Comparison of ENCODE assay signal across 9 cellular contexts in genomic region chr7:16891338-16891737, GRCh38. TPM values are rescaled to one million over a fixed set of nuclear protein-coding genes. Genes with fewer than 3 reads are reported as not detected.
A peak's percentile ranks its signal among the peaks of the same experiment; 100 is the strongest.
DNase-seq lines count a peak whose midpoint lies in the region; ATAC-seq, FAIRE-seq and TF ChIP-seq lines count a peak whose summit lies in the region.
"Had no signal": no experiment of that assay in that cellular context is flagged by ENCODE, and none has a peak within 500 bp of the region (broad histone marks: within the 10 kb centered on the region; RNA-seq: fewer than 3 reads in every experiment).

No MANE protein-coding gene starts in this region.

- no peaks in the 10 kb centered on the region for H3K36me3 ChIP-seq in keratinocyte (ENCODE audit: control insufficient read depth in 2 of 2, extremely low read depth in 1 of 2, insufficient read depth in 2 of 2, low read length in 2 of 2)
- H3K36me3 ChIP-seq in upper lobe of right lung: no peaks in the 10 kb centered on the region
- H3K36me3 ChIP-seq: BLaER1 treated with 17β-estradiol and CSF1 and Interleukin-3, amounts not matched to agents 10 nM and 100 nM had no signal

- H3K27me3 ChIP-seq in keratinocyte (ENCODE audit: control insufficient read depth, extremely low read depth, insufficient read depth, low read length) (no peaks in the 10 kb centered on the region), upper lobe of right lung (no peaks in the 10 kb centered on the region)
- H3K27me3 ChIP-seq: BLaER1 treated with 17β-estradiol and CSF1 and Interleukin-3, amounts not matched to agents 10 nM and 100 nM had no signal

- H3K4me3 ChIP-seq in keratinocyte (ENCODE audit: control insufficient read depth in 2 of 3, extremely low read depth in 1 of 3, insufficient read depth in 2 of 3, low read depth in 1 of 3, low read length in 3 of 3) (no peak overlapping the region), upper lobe of right lung (no peak overlapping the region)
- H3K4me3 ChIP-seq: BLaER1 treated with 17β-estradiol and CSF1 and Interleukin-3, amounts not matched to agents 10 nM and 100 nM had no signal

- H3K9ac ChIP-seq in keratinocyte (ENCODE audit: control insufficient read depth, extremely low read depth, insufficient read depth, low read length): no peak overlapping the region
- H3K9ac ChIP-seq: BLaER1 treated with 17β-estradiol and CSF1 and Interleukin-3, amounts not matched to agents 10 nM and 100 nM had no signal

- no peak overlapping the region for H2AFZ ChIP-seq in keratinocyte (ENCODE audit: control insufficient read depth, low read length)

- H3K4me1 ChIP-seq in keratinocyte (ENCODE audit: control insufficient read depth, extremely low read depth, insufficient read depth, low read length): peaks cover 6% of the 10 kb centered on the region
- H3K4me1 ChIP-seq in upper lobe of right lung: no peaks in the 10 kb centered on the region
- H3K4me1 ChIP-seq: BLaER1 treated with 17β-estradiol and CSF1 and Interleukin-3, amounts not matched to agents 10 nM and 100 nM had no signal

- peak; percentile 27 for DNase-seq in NCI-H82 (lab: John Stamatoyannopoulos, UW)
- no peak for DNase-seq in NCI-H82 treated with DMSO at 0.1 percent for 48 hours (lab: John Stamatoyannopoulos, UW; ENCODE audit: unreplicated experiment)
- DNase-seq in H54 (ENCODE audit: insufficient read length, low spot score): peak; percentile 4
- DNase-seq in NCI-H146 (lab: John Stamatoyannopoulos, UW): peak; percentile 74
- DNase-seq in astrocyte of the hippocampus (ENCODE audit: low read depth, low spot score): peak; percentile 73
- DNase-seq in keratinocyte (ENCODE audit: low read depth, low spot score): no peak
- DNase-seq in upper lobe of right lung: no peak
- no peak for DNase-seq in stimulated activated naive CD4-positive, alpha-beta T cell treated with Interleukin-2 at 50 U/mL for 16 hours (lab: John Stamatoyannopoulos, UW)

- no peaks in the 10 kb centered on the region for H3K9me3 ChIP-seq in keratinocyte (ENCODE audit: control insufficient read depth, low read depth, low read length)
- no peaks in the 10 kb centered on the region for H3K9me3 ChIP-seq in upper lobe of right lung
- H3K9me3 ChIP-seq: BLaER1 treated with 17β-estradiol and CSF1 and Interleukin-3, amounts not matched to agents 10 nM and 100 nM had no signal

- no peak for TF ChIP-seq POLR2A in H54 (IDR thresholded peaks at IDR 0.05; ENCODE audit: low read depth, low read length)

- H3K79me2 ChIP-seq in keratinocyte (ENCODE audit: control insufficient read depth, insufficient read depth, low read length): no peaks in the 10 kb centered on the region

- TF ChIP-seq CTCF in keratinocyte (optimal IDR thresholded peaks at IDR 0.05 in 1 of 3, IDR thresholded peaks at IDR 0.05 in 1 of 3, conservative IDR thresholded peaks at IDR 0.05 in 1 of 3; ENCODE audit: extremely low read depth in 1 of 3, insufficient read depth in 2 of 3, low read length in 3 of 3) (peak; percentile 49 to 76 (median 72)), upper lobe of right lung (IDR thresholded peaks at IDR 0.05) (peak; percentile 53)

- no peaks in the 10 kb centered on the region for H3K9me1 ChIP-seq in keratinocyte (ENCODE audit: control insufficient read depth, extremely low read depth, insufficient read depth, low read length)

- dilution Hi-C loops in keratinocyte (cut with MboI; ENCODE audit: extremely low pct_ligation_motif_present, low sequenced_read_pairs): no loop called here

- intact Hi-C loops in upper lobe of right lung (cut with DNase I): no loop called here

- peak; percentile 95 for ATAC-seq in upper lobe of right lung

- FAIRE-seq in H54 (lab: Jason Lieb, UNC) (peak; percentile 95), keratinocyte (lab: Jason Lieb, UNC) (peak; percentile 82)

- H3K4me2 ChIP-seq in keratinocyte (ENCODE audit: control insufficient read depth, extremely low read depth, insufficient read depth, low read depth, low read length): no peak overlapping the region
- H3K4me2 ChIP-seq: BLaER1 treated with 17β-estradiol and CSF1 and Interleukin-3, amounts not matched to agents 10 nM and 100 nM had no signal

- H3K27ac ChIP-seq in keratinocyte (ENCODE audit: control insufficient read depth, insufficient read depth, low read length) (no peak overlapping the region), upper lobe of right lung (no peak overlapping the region)
- H3K27ac ChIP-seq: BLaER1 treated with 17β-estradiol and CSF1 and Interleukin-3, amounts not matched to agents 10 nM and 100 nM had no signal

- no peaks in the 10 kb centered on the region for H4K20me1 ChIP-seq in keratinocyte (ENCODE audit: control insufficient read depth, extremely low read depth, insufficient read depth, low read length)
- H4K20me1 ChIP-seq: BLaER1 treated with 17β-estradiol and CSF1 and Interleukin-3, amounts not matched to agents 10 nM and 100 nM had no signal

RNA-seq across cellular contexts. Expression of gene AGR3, which starts 9.6 kb away (rescaled TPM):
- polyA plus RNA-seq in keratinocyte: not detected in 3 replicates
- not detected for polyA plus RNA-seq in keratinocyte (2011; ENCODE audit: low read depth)
- polyA plus RNA-seq in keratinocyte (2011; cell fraction: cytosol; rRNA removed): not detected in 2 replicates
- not detected in 2 replicates for polyA plus RNA-seq in keratinocyte (2011; cell fraction: nucleus; rRNA removed)
- polyA plus RNA-seq in keratinocyte (2012; ENCODE audit: low replicate concordance): not detected in 2 replicates
- not detected in 3 replicates for polyA minus RNA-seq in keratinocyte
- polyA minus RNA-seq in keratinocyte (2011; cell fraction: cytosol; rRNA and poly(A)+ RNA removed): not detected
- polyA minus RNA-seq in keratinocyte (2011; cell fraction: nucleus; rRNA and poly(A)+ RNA removed): not detected in 2 replicates
- total RNA-seq in upper lobe of right lung: 37.2 TPM

Comparison
In these comparisons a context has a peak if more than half of its experiments do, and no peak if none do; other contexts are left out.
1. DNase-seq: peak in NCI-H82 (single experiment), H54 (single experiment), NCI-H146 (single experiment) and astrocyte of the hippocampus (single experiment); none in NCI-H82 treated with DMSO at 0.1 percent for 48 hours (single experiment), keratinocyte (single experiment), upper lobe of right lung (single experiment) and stimulated activated naive CD4-positive, alpha-beta T cell treated with Interleukin-2 at 50 U/mL for 16 hours (single experiment).